14 cellular contexts compared by ENCODE assay signal in genomic region chr6:90319044-90319443, GRCh38. TPM values are rescaled to one million over a fixed set of nuclear protein-coding genes. Genes with fewer than 3 reads are reported as not detected.
A peak's percentile ranks its signal among the peaks of the same experiment; 100 is the strongest.
DNase-seq lines count a peak whose midpoint lies in the region; ATAC-seq and TF ChIP-seq lines count a peak whose summit lies in the region.
"Had no signal": no experiment of that assay in that cellular context is flagged by ENCODE, and none has a peak within 500 bp of the region (broad histone marks: within the 10 kb centered on the region; RNA-seq: fewer than 3 reads in every experiment).

No MANE protein-coding gene starts in this region.

- H3K4me1 Mint-ChIP-seq in activated T-cell treated with anti-CD3 and anti-CD28 coated beads, Interleukin-2, amount 50 U/mL, for 4 hours (ENCODE audit: low read depth), result peaks cover 30% of the 10 kb centered on the region
- peaks cover 61% of the 10 kb centered on the region for H3K4me1 Mint-ChIP-seq in activated naive CD8-positive, alpha-beta T cell treated with anti-CD3 and anti-CD28 coated beads, Interleukin-2, amount 50 U/mL, for 24 hours
- H3K4me1 Mint-ChIP-seq in naive thymus-derived CD4-positive, alpha-beta T cell, result peaks cover 0 to 18% (median 11%) of the 10 kb centered on the region in 7 donors
- H3K4me1 Mint-ChIP-seq in immature natural killer cell, result no peaks in the 10 kb centered on the region
- no peaks in the 10 kb centered on the region for H3K4me1 Mint-ChIP-seq in Caco-2 (ENCODE audit: low read depth, unreplicated experiment)

- TF ChIP-seq CTCF in Caco-2 (IDR thresholded peaks at IDR 0.05; ENCODE audit: insufficient read depth in 1 of 2, low read depth in 1 of 2, low read length in 1 of 2, severe bottlenecking in 1 of 2, unreplicated experiment in 1 of 2), result no peak

- H3K9me3 Mint-ChIP-seq in activated T-cell treated with anti-CD3 and anti-CD28 coated beads, Interleukin-2, amount 50 U/mL, for 4 hours, result no peaks in the 10 kb centered on the region
- no peaks in the 10 kb centered on the region for H3K9me3 Mint-ChIP-seq in activated naive CD8-positive, alpha-beta T cell treated with anti-CD3 and anti-CD28 coated beads, Interleukin-2, amount 50 U/mL, for 24 hours
- H3K9me3 Mint-ChIP-seq in naive thymus-derived CD4-positive, alpha-beta T cell, result no peaks in the 10 kb centered on the region
- H3K9me3 Mint-ChIP-seq in immature natural killer cell (no peaks in the 10 kb centered on the region), Caco-2 (ENCODE audit: unreplicated experiment) (no peaks in the 10 kb centered on the region)

- POLR2A ChIA-PET in naive thymus-derived CD4-positive, alpha-beta T cell (lab: Charles Lee), result interaction anchor here (1.3 kb wide), 1 partner anchor 150 kb away, joined by 3 read pairs; no protein-coding TSS in a partner anchor
- POLR2A ChIA-PET in Caco-2 (lab: Charles Lee), result no interaction called here

- H3K27ac ChIP-seq in naive thymus-derived CD4-positive, alpha-beta T cell (ENCODE audit: low read depth, low read length), result no peak overlapping the region
- H3K27ac ChIP-seq: KMS-11 had no signal

- BruUV-seq in Caco-2 (replicated peaks; lab: Mats Ljungman, UMichigan), result no TSS peak

- no peak for DNase-seq in activated T-cell treated with anti-CD3 and anti-CD28 coated beads, Interleukin-2, amount 50 U/mL, for 4 hours
- no peak for DNase-seq in activated T-cell treated with anti-CD3 and anti-CD28 coated beads, Interleukin-2, amount 50 U/mL, for 48 hours
- DNase-seq in NAMALWA (ENCODE audit: low spot score), result peak; percentile 66
- no peak for DNase-seq in activated naive CD8-positive, alpha-beta T cell treated with anti-CD3 and anti-CD28 coated beads, Interleukin-2, amount 50 U/mL, for 24 hours
- no peak for DNase-seq in naive thymus-derived CD4-positive, alpha-beta T cell
- no peak for DNase-seq in immature natural killer cell
- no peak for DNase-seq in Caco-2
- DNase-seq: effector CD8-positive, alpha-beta T cell; head of caudate nucleus; NCI-H1694; stimulated activated CD8-positive, alpha-beta memory T cell treated with anti-CD3 and anti-CD28 coated beads, Interleukin-4, amount 100 ng/mL, for 48 hours had no signal

- peak; percentile 74 to 84 for ATAC-seq in activated T-cell treated with anti-CD3 and anti-CD28 coated beads, Interleukin-2, amount 50 U/mL, for 4 hours
- peak; percentile 60 for ATAC-seq in activated naive CD8-positive, alpha-beta T cell treated with anti-CD3 and anti-CD28 coated beads, Interleukin-2, amount 50 U/mL, for 24 hours
- ATAC-seq in naive thymus-derived CD4-positive, alpha-beta T cell, result peak; percentile 24
- no peak for ATAC-seq in HG02840 (IDR thresholded peaks at IDR 0.05; ENCODE audit: low FRiP score, unreplicated experiment)

- no peaks in the 10 kb centered on the region for H3K36me3 ChIP-seq in naive thymus-derived CD4-positive, alpha-beta T cell (ENCODE audit: control insufficient read depth in 2 of 3, insufficient read depth in 3 of 3, low read length in 3 of 3)
- no peaks in the 10 kb centered on the region for H3K36me3 ChIP-seq in Caco-2 (ENCODE audit: control insufficient read depth, insufficient read depth, low read length)

- H3K27ac Mint-ChIP-seq in activated naive CD8-positive, alpha-beta T cell treated with anti-CD3 and anti-CD28 coated beads, Interleukin-2, amount 50 U/mL, for 24 hours, result peak overlapping the region; percentile 97
- H3K27ac Mint-ChIP-seq in naive thymus-derived CD4-positive, alpha-beta T cell, result no peak overlapping the region
- H3K27ac Mint-ChIP-seq in immature natural killer cell (no peak overlapping the region), Caco-2 (ENCODE audit: unreplicated experiment) (no peak overlapping the region)
- H3K27ac Mint-ChIP-seq: progenitor cell of endocrine pancreas had no signal

- H3K4me3 ChIP-seq in naive thymus-derived CD4-positive, alpha-beta T cell (ENCODE audit: low read length), result no peak overlapping the region
- no peak overlapping the region for H3K4me3 ChIP-seq in Caco-2 (ENCODE audit: low read depth, low read length)

- intact Hi-C loops in naive thymus-derived CD4-positive, alpha-beta T cell (cut with micrococcal nuclease), result loop anchor here in 1 of 2 donors (5.0 kb wide), 1 partner anchor 63 kb away; no protein-coding TSS in a partner anchor
- intact Hi-C loops in Caco-2 (cut with micrococcal nuclease; ENCODE audit: unreplicated experiment), result no loop called here

- no peaks in the 10 kb centered on the region for H3K9me3 ChIP-seq in naive thymus-derived CD4-positive, alpha-beta T cell (ENCODE audit: control insufficient read depth in 2 of 3, low read length in 3 of 3)
- no peaks in the 10 kb centered on the region for H3K9me3 ChIP-seq in Caco-2

- no peaks in the 10 kb centered on the region for H3K27me3 Mint-ChIP-seq in activated T-cell treated with anti-CD3 and anti-CD28 coated beads, Interleukin-2, amount 50 U/mL, for 4 hours (ENCODE audit: low read depth)
- H3K27me3 Mint-ChIP-seq in activated naive CD8-positive, alpha-beta T cell treated with anti-CD3 and anti-CD28 coated beads, Interleukin-2, amount 50 U/mL, for 24 hours, result no peaks in the 10 kb centered on the region
- peaks cover 0 to 11% (median 0%) of the 10 kb centered on the region in 5 donors for H3K27me3 Mint-ChIP-seq in naive thymus-derived CD4-positive, alpha-beta T cell
- H3K27me3 Mint-ChIP-seq in immature natural killer cell (ENCODE audit: low read depth in 3 of 3) (peaks cover 0 to 5% (median 4%) of the 10 kb centered on the region in 3 donors), Caco-2 (ENCODE audit: insufficient read depth, unreplicated experiment) (peaks cover 12% of the 10 kb centered on the region)

- H3K4me3 Mint-ChIP-seq in activated T-cell treated with anti-CD3 and anti-CD28 coated beads, Interleukin-2, amount 50 U/mL, for 4 hours, result no peak overlapping the region
- H3K4me3 Mint-ChIP-seq in activated naive CD8-positive, alpha-beta T cell treated with anti-CD3 and anti-CD28 coated beads, Interleukin-2, amount 50 U/mL, for 24 hours, result no peak overlapping the region
- H3K4me3 Mint-ChIP-seq in naive thymus-derived CD4-positive, alpha-beta T cell, result no peak overlapping the region
- H3K4me3 Mint-ChIP-seq in immature natural killer cell (no peak overlapping the region), Caco-2 (ENCODE audit: unreplicated experiment) (no peak overlapping the region)

- CTCF ChIA-PET in naive thymus-derived CD4-positive, alpha-beta T cell (lab: Charles Lee), result no interaction called here
- CTCF ChIA-PET in Caco-2 (lab: Charles Lee), result no interaction called here

- H3K36me3 Mint-ChIP-seq in activated T-cell treated with anti-CD3 and anti-CD28 coated beads, Interleukin-2, amount 50 U/mL, for 4 hours (ENCODE audit: insufficient read depth), result no peaks in the 10 kb centered on the region
- H3K36me3 Mint-ChIP-seq in activated naive CD8-positive, alpha-beta T cell treated with anti-CD3 and anti-CD28 coated beads, Interleukin-2, amount 50 U/mL, for 24 hours (ENCODE audit: low read depth), result no peaks in the 10 kb centered on the region
- H3K36me3 Mint-ChIP-seq in naive thymus-derived CD4-positive, alpha-beta T cell, result peaks cover 0 to 2% (median 0%) of the 10 kb centered on the region in 5 donors
- H3K36me3 Mint-ChIP-seq in immature natural killer cell (no peaks in the 10 kb centered on the region), Caco-2 (ENCODE audit: insufficient read depth, unreplicated experiment) (no peaks in the 10 kb centered on the region)

- no peaks in the 10 kb centered on the region for H3K4me1 ChIP-seq in naive thymus-derived CD4-positive, alpha-beta T cell (ENCODE audit: control insufficient read depth in 2 of 2, insufficient read depth in 2 of 2, low read length in 2 of 2)
- no peaks in the 10 kb centered on the region for H3K4me1 ChIP-seq in Caco-2

- H3K27me3 ChIP-seq in naive thymus-derived CD4-positive, alpha-beta T cell (ENCODE audit: control insufficient read depth in 2 of 2, insufficient read depth in 2 of 2, low read length in 2 of 2), result no peaks in the 10 kb centered on the region
- H3K27me3 ChIP-seq in Caco-2 (replicated peaks; ENCODE audit: control insufficient read depth, insufficient read depth, low read length), result no peaks in the 10 kb centered on the region

RNA-seq across cellular contexts. Expression of gene BACH2, which starts 22.4 kb away (rescaled TPM):
- total RNA-seq in activated T-cell treated with anti-CD3 and anti-CD28 coated beads, Interleukin-2, amount 50 U/mL, for 4 hours, result 100 to 1,000 TPM in 2 of 3 donors, 10 to 100 TPM in 1; 96.5 to 118 (median 111) TPM
- 100 to 1,000 TPM in 4 of 5 experiments, 10 to 100 TPM in 1; 33.0 to 193 (median 133) TPM for total RNA-seq in naive thymus-derived CD4-positive, alpha-beta T cell
- polyA plus RNA-seq in naive thymus-derived CD4-positive, alpha-beta T cell, result 10 to 100 TPM; 24.8 to 26.5 TPM
- 1 to 10 TPM; 2.3 to 8.1 (median 8.0) TPM for polyA plus RNA-seq in immature natural killer cell
- 0.32 and 0.43 TPM in 2 replicates for total RNA-seq in Caco-2 (2022)

Comparison
In these comparisons a context has a peak if more than half of its experiments do, and no peak if none do; other contexts are left out.
1. RNA of gene BACH2, which starts 22.4 kb away (total RNA-seq): 33.0 to 193 TPM in naive thymus-derived CD4-positive, alpha-beta T cell and 96.5 to 118 TPM in activated T-cell treated with anti-CD3 and anti-CD28 coated beads, Interleukin-2, amount 50 U/mL, for 4 hours; 0.32 to 0.43 TPM in Caco-2; every median in the first group is over 10 times any median in the second.